In genomic region chr1:27006683-27007082, GRCh38 we compare ENCODE assay signal across 2 cellular contexts.
TF ChIP-seq lines count a peak whose summit lies in the region.

No MANE protein-coding gene starts in this region.

TF ChIP-seq in GM23338, 12 proteins besides CTCF, POLR2A, EP300 and RAD21:
- TF ChIP-seq CREB1 (CRISPR knock-in tag; IDR thresholded peaks at IDR 0.05; ENCODE audit: low read depth), result no peak
- TF ChIP-seq POLR2AphosphoS5 (IDR thresholded peaks at IDR 0.05; ENCODE audit: low read depth), result peak; percentile 40

TF ChIP-seq in WTC11, 78 proteins besides CTCF, POLR2A, EP300 and RAD21:
- TF ChIP-seq, protein P1, sequence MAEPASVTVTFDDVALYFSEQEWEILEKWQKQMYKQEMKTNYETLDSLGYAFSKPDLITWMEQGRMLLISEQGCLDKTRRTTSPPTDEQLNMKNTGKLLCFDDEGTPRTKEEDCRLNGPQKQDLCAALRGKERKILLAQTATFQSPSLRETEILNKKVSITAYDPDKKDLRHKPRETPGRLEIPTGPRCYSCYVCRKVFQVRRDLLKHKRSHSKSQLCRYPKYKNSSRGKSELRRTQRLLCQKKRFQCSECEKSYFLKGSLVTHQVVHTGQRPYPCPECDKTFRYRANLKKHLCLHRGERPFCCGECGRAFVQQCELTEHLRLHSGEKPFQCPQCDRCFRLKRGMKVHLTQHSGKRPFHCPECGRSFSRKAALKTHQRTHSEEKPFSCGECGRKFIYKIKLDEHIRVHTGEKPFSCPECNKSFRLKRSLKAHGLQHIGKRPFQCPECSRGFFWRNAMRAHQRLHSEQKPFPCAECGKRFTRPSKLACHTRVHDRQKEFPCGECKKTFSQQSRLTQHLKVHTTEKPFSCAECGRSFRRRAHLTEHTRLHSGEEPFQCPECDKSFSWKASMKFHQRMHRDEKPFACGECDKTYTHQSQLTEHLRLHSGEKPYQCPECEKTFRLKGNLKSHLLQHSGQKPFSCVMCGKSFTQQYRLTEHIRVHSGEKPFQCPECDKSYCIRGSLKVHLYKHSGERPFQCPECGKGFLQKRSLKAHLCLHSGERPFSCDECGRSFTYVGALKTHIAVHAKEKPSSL (CRISPR knock-in tag; conservative IDR thresholded peaks at IDR 0.05), result no peak
- TF ChIP-seq, protein P2, sequence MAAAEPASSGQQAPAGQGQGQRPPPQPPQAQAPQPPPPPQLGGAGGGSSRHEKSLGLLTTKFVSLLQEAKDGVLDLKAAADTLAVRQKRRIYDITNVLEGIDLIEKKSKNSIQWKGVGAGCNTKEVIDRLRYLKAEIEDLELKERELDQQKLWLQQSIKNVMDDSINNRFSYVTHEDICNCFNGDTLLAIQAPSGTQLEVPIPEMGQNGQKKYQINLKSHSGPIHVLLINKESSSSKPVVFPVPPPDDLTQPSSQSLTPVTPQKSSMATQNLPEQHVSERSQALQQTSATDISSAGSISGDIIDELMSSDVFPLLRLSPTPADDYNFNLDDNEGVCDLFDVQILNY (CRISPR knock-in tag; IDR thresholded peaks at IDR 0.05), result no peak
- TF ChIP-seq, protein P3, sequence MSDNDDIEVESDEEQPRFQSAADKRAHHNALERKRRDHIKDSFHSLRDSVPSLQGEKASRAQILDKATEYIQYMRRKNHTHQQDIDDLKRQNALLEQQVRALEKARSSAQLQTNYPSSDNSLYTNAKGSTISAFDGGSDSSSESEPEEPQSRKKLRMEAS (CRISPR knock-in tag; IDR thresholded peaks at IDR 0.05), result peak; percentile 87
- TF ChIP-seq, protein P4, sequence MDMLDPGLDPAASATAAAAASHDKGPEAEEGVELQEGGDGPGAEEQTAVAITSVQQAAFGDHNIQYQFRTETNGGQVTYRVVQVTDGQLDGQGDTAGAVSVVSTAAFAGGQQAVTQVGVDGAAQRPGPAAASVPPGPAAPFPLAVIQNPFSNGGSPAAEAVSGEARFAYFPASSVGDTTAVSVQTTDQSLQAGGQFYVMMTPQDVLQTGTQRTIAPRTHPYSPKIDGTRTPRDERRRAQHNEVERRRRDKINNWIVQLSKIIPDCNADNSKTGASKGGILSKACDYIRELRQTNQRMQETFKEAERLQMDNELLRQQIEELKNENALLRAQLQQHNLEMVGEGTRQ (CRISPR knock-in tag; IDR thresholded peaks at IDR 0.05), result peak; percentile 70
- TF ChIP-seq NFATC4 (CRISPR knock-in tag; IDR thresholded peaks at IDR 0.05) (no peak), SP1 (CRISPR knock-in tag; conservative IDR thresholded peaks at IDR 0.05) (peak; percentile 35; the same call in 1 of the 2 replicates), FOXP1 (CRISPR knock-in tag; IDR thresholded peaks at IDR 0.05; ENCODE audit: borderline replicate concordance) (peak; percentile 75; the same call in 1 of the 2 replicates), CREB1 (CRISPR knock-in tag; IDR thresholded peaks at IDR 0.05) (peak; percentile 54; the same call in 1 of the 2 replicates), ZNF671 (CRISPR knock-in tag; IDR thresholded peaks at IDR 0.05) (no peak), SMAD3 (CRISPR knock-in tag; IDR thresholded peaks at IDR 0.05; ENCODE audit: borderline replicate concordance) (0 out of 2 replicates have a peak, but pooled peaks have one; percentile 13), ZNF121 (CRISPR knock-in tag; IDR thresholded peaks at IDR 0.05) (peak; percentile 82), HMGXB4 (CRISPR knock-in tag; IDR thresholded peaks at IDR 0.05) (no peak), ZNF423 (CRISPR knock-in tag; IDR thresholded peaks at IDR 0.05) (peak; percentile 91), ATF1 (CRISPR knock-in tag; IDR thresholded peaks at IDR 0.05) (0 out of 2 replicates have a peak, but pooled peaks have one; percentile 38), FOXK1 (CRISPR knock-in tag; IDR thresholded peaks at IDR 0.05) (no peak), JUN (CRISPR knock-in tag; IDR thresholded peaks at IDR 0.05) (no peak), TCF7 (CRISPR knock-in tag; IDR thresholded peaks at IDR 0.05; ENCODE audit: low read depth) (no peak), SOX15 (CRISPR knock-in tag; IDR thresholded peaks at IDR 0.05) (no peak), ETV6 (CRISPR knock-in tag; IDR thresholded peaks at IDR 0.05) (no peak)
- TF ChIP-seq, protein P5, sequence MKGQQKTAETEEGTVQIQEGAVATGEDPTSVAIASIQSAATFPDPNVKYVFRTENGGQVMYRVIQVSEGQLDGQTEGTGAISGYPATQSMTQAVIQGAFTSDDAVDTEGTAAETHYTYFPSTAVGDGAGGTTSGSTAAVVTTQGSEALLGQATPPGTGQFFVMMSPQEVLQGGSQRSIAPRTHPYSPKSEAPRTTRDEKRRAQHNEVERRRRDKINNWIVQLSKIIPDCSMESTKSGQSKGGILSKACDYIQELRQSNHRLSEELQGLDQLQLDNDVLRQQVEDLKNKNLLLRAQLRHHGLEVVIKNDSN (CRISPR knock-in tag; IDR thresholded peaks at IDR 0.05), result peak; percentile 67; the same call in 1 of the 2 replicates
- TF ChIP-seq, protein P6, sequence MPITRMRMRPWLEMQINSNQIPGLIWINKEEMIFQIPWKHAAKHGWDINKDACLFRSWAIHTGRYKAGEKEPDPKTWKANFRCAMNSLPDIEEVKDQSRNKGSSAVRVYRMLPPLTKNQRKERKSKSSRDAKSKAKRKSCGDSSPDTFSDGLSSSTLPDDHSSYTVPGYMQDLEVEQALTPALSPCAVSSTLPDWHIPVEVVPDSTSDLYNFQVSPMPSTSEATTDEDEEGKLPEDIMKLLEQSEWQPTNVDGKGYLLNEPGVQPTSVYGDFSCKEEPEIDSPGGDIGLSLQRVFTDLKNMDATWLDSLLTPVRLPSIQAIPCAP (CRISPR knock-in tag; IDR thresholded peaks at IDR 0.05), result no peak
- TF ChIP-seq, protein P7, sequence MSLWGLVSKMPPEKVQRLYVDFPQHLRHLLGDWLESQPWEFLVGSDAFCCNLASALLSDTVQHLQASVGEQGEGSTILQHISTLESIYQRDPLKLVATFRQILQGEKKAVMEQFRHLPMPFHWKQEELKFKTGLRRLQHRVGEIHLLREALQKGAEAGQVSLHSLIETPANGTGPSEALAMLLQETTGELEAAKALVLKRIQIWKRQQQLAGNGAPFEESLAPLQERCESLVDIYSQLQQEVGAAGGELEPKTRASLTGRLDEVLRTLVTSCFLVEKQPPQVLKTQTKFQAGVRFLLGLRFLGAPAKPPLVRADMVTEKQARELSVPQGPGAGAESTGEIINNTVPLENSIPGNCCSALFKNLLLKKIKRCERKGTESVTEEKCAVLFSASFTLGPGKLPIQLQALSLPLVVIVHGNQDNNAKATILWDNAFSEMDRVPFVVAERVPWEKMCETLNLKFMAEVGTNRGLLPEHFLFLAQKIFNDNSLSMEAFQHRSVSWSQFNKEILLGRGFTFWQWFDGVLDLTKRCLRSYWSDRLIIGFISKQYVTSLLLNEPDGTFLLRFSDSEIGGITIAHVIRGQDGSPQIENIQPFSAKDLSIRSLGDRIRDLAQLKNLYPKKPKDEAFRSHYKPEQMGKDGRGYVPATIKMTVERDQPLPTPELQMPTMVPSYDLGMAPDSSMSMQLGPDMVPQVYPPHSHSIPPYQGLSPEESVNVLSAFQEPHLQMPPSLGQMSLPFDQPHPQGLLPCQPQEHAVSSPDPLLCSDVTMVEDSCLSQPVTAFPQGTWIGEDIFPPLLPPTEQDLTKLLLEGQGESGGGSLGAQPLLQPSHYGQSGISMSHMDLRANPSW (CRISPR knock-in tag; conservative IDR thresholded peaks at IDR 0.05; ENCODE audit: low read depth), result no peak
- TF ChIP-seq, protein P8, sequence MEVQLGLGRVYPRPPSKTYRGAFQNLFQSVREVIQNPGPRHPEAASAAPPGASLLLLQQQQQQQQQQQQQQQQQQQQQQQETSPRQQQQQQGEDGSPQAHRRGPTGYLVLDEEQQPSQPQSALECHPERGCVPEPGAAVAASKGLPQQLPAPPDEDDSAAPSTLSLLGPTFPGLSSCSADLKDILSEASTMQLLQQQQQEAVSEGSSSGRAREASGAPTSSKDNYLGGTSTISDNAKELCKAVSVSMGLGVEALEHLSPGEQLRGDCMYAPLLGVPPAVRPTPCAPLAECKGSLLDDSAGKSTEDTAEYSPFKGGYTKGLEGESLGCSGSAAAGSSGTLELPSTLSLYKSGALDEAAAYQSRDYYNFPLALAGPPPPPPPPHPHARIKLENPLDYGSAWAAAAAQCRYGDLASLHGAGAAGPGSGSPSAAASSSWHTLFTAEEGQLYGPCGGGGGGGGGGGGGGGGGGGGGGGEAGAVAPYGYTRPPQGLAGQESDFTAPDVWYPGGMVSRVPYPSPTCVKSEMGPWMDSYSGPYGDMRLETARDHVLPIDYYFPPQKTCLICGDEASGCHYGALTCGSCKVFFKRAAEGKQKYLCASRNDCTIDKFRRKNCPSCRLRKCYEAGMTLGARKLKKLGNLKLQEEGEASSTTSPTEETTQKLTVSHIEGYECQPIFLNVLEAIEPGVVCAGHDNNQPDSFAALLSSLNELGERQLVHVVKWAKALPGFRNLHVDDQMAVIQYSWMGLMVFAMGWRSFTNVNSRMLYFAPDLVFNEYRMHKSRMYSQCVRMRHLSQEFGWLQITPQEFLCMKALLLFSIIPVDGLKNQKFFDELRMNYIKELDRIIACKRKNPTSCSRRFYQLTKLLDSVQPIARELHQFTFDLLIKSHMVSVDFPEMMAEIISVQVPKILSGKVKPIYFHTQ (CRISPR knock-in tag; IDR thresholded peaks at IDR 0.05), result no peak
TF ChIP-seq in WTC11: peak in this region for 10.
